1 cellular context compared by ENCODE assay signal in the genomic region with DNA sequence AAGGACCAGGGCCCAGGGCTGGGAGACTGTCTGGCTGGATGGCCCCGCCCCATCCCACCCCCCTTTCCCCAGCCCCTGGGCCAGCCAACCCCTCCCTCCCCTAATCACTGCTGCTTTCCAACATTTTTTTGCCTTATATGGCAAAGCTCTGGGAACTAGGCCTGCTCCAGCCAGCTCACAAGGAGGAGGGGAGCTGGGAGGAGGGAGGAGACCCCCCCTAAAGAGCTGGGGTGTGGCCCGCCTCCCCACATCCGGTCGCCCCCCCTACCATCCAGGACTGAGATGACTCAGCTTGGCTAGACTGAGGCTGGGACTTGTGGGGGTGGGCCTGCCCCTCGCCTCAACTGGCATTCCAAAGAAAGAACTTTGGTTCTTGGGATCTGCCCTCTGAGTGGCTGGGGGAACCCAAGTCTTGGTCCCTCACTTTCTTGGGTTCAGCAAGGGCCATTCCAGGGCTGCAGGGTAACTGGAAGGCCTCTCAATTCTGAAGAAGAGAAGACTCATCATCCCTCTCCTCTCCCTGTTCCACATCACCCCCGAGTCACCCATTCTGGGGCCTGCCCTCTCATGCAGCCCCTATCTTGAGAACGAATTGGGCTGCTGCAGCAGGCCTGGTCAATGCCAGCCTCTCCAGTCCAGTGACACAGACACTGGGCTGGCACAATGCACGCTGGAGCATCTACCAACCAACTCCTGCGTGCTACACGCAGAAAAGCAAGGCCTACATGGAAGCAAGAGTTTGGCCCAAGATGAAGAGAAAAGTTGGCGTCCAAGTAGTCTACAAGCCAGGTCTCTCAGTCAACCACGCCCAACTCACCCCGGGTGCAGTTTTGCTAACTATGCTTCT.
TF ChIP-seq lines count a peak whose summit lies in the region.

No MANE protein-coding gene starts in this region.

TF ChIP-seq in K562, 482 proteins besides CTCF, POLR2A, EP300 and RAD21 (continues in another document):
- TF ChIP-seq, protein P1, sequence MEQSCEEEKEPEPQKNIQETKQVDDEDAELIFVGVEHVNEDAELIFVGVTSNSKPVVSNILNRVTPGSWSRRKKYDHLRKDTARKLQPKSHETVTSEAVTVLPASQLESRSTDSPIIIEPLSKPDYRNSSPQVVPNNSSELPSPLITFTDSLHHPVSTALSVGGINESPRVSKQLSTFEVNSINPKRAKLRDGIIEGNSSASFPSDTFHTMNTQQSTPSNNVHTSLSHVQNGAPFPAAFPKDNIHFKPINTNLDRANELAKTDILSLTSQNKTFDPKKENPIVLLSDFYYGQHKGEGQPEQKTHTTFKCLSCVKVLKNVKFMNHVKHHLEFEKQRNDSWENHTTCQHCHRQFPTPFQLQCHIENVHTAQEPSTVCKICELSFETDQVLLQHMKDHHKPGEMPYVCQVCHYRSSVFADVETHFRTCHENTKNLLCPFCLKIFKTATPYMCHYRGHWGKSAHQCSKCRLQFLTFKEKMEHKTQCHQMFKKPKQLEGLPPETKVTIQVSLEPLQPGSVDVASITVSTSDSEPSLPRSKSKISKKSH (CRISPR knock-in tag; IDR thresholded peaks at IDR 0.05), result no peak
- TF ChIP-seq ZC3H4 (CRISPR knock-in tag; IDR thresholded peaks at IDR 0.05; ENCODE audit: borderline replicate concordance) (no peak), ETS2 (tag; IDR thresholded peaks at IDR 0.05; ENCODE audit: borderline replicate concordance, poor library complexity, severe bottlenecking) (no peak), ILK (tag; IDR thresholded peaks at IDR 0.05; ENCODE audit: borderline replicate concordance, low read depth) (no peak), PPARD (CRISPR knock-in tag; IDR thresholded peaks at IDR 0.05) (no peak), NR3C1 (CRISPR knock-in tag; IDR thresholded peaks at IDR 0.05) (no peak), MEF2A (IDR thresholded peaks at IDR 0.05; ENCODE audit: control insufficient read depth, low read depth, low read length) (no peak), SETDB1 (IDR thresholded peaks at IDR 0.05; ENCODE audit: low read length) (no peak), ZNF77 (CRISPR knock-in tag; IDR thresholded peaks at IDR 0.05) (no peak), ZNF184 (CRISPR knock-in tag; IDR thresholded peaks at IDR 0.05) (no peak), ZNF561 (CRISPR knock-in tag; conservative IDR thresholded peaks at IDR 0.05) (no peak), JUN (IDR thresholded peaks at IDR 0.05; ENCODE audit: borderline replicate concordance, low read depth, low read length) (peak; percentile 42; the same call in 1 of the 2 replicates), JUN (CRISPR knock-in tag; IDR thresholded peaks at IDR 0.05; ENCODE audit: borderline replicate concordance) (no peak), TOE1 (IDR thresholded peaks at IDR 0.05; ENCODE audit: borderline replicate concordance) (no peak), TOE1 (CRISPR knock-in tag; IDR thresholded peaks at IDR 0.05; ENCODE audit: borderline replicate concordance, low read depth) (no peak)
- TF ChIP-seq, protein P2, sequence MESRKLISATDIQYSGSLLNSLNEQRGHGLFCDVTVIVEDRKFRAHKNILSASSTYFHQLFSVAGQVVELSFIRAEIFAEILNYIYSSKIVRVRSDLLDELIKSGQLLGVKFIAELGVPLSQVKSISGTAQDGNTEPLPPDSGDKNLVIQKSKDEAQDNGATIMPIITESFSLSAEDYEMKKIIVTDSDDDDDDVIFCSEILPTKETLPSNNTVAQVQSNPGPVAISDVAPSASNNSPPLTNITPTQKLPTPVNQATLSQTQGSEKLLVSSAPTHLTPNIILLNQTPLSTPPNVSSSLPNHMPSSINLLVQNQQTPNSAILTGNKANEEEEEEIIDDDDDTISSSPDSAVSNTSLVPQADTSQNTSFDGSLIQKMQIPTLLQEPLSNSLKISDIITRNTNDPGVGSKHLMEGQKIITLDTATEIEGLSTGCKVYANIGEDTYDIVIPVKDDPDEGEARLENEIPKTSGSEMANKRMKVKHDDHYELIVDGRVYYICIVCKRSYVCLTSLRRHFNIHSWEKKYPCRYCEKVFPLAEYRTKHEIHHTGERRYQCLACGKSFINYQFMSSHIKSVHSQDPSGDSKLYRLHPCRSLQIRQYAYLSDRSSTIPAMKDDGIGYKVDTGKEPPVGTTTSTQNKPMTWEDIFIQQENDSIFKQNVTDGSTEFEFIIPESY (CRISPR knock-in tag; IDR thresholded peaks at IDR 0.05), result no peak
- TF ChIP-seq, protein P3, sequence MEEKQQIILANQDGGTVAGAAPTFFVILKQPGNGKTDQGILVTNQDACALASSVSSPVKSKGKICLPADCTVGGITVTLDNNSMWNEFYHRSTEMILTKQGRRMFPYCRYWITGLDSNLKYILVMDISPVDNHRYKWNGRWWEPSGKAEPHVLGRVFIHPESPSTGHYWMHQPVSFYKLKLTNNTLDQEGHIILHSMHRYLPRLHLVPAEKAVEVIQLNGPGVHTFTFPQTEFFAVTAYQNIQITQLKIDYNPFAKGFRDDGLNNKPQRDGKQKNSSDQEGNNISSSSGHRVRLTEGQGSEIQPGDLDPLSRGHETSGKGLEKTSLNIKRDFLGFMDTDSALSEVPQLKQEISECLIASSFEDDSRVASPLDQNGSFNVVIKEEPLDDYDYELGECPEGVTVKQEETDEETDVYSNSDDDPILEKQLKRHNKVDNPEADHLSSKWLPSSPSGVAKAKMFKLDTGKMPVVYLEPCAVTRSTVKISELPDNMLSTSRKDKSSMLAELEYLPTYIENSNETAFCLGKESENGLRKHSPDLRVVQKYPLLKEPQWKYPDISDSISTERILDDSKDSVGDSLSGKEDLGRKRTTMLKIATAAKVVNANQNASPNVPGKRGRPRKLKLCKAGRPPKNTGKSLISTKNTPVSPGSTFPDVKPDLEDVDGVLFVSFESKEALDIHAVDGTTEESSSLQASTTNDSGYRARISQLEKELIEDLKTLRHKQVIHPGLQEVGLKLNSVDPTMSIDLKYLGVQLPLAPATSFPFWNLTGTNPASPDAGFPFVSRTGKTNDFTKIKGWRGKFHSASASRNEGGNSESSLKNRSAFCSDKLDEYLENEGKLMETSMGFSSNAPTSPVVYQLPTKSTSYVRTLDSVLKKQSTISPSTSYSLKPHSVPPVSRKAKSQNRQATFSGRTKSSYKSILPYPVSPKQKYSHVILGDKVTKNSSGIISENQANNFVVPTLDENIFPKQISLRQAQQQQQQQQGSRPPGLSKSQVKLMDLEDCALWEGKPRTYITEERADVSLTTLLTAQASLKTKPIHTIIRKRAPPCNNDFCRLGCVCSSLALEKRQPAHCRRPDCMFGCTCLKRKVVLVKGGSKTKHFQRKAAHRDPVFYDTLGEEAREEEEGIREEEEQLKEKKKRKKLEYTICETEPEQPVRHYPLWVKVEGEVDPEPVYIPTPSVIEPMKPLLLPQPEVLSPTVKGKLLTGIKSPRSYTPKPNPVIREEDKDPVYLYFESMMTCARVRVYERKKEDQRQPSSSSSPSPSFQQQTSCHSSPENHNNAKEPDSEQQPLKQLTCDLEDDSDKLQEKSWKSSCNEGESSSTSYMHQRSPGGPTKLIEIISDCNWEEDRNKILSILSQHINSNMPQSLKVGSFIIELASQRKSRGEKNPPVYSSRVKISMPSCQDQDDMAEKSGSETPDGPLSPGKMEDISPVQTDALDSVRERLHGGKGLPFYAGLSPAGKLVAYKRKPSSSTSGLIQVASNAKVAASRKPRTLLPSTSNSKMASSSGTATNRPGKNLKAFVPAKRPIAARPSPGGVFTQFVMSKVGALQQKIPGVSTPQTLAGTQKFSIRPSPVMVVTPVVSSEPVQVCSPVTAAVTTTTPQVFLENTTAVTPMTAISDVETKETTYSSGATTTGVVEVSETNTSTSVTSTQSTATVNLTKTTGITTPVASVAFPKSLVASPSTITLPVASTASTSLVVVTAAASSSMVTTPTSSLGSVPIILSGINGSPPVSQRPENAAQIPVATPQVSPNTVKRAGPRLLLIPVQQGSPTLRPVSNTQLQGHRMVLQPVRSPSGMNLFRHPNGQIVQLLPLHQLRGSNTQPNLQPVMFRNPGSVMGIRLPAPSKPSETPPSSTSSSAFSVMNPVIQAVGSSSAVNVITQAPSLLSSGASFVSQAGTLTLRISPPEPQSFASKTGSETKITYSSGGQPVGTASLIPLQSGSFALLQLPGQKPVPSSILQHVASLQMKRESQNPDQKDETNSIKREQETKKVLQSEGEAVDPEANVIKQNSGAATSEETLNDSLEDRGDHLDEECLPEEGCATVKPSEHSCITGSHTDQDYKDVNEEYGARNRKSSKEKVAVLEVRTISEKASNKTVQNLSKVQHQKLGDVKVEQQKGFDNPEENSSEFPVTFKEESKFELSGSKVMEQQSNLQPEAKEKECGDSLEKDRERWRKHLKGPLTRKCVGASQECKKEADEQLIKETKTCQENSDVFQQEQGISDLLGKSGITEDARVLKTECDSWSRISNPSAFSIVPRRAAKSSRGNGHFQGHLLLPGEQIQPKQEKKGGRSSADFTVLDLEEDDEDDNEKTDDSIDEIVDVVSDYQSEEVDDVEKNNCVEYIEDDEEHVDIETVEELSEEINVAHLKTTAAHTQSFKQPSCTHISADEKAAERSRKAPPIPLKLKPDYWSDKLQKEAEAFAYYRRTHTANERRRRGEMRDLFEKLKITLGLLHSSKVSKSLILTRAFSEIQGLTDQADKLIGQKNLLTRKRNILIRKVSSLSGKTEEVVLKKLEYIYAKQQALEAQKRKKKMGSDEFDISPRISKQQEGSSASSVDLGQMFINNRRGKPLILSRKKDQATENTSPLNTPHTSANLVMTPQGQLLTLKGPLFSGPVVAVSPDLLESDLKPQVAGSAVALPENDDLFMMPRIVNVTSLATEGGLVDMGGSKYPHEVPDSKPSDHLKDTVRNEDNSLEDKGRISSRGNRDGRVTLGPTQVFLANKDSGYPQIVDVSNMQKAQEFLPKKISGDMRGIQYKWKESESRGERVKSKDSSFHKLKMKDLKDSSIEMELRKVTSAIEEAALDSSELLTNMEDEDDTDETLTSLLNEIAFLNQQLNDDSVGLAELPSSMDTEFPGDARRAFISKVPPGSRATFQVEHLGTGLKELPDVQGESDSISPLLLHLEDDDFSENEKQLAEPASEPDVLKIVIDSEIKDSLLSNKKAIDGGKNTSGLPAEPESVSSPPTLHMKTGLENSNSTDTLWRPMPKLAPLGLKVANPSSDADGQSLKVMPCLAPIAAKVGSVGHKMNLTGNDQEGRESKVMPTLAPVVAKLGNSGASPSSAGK (IDR thresholded peaks at IDR 0.05), result no peak
- TF ChIP-seq, protein P4, sequence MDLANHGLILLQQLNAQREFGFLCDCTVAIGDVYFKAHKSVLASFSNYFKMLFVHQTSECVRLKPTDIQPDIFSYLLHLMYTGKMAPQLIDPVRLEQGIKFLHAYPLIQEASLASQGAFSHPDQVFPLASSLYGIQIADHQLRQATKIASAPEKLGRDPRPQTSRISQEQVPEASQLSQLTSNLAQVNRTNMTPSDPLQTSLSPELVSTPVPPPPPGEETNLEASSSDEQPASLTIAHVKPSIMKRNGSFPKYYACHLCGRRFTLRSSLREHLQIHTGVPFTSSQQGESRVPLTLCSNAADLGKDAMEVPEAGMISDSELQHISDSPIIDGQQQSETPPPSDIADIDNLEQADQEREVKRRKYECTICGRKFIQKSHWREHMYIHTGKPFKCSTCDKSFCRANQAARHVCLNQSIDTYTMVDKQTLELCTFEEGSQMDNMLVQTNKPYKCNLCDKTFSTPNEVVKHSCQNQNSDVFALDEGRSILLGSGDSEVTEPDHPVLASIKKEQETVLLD (IDR thresholded peaks at IDR 0.05), result no peak
- TF ChIP-seq, protein P5, sequence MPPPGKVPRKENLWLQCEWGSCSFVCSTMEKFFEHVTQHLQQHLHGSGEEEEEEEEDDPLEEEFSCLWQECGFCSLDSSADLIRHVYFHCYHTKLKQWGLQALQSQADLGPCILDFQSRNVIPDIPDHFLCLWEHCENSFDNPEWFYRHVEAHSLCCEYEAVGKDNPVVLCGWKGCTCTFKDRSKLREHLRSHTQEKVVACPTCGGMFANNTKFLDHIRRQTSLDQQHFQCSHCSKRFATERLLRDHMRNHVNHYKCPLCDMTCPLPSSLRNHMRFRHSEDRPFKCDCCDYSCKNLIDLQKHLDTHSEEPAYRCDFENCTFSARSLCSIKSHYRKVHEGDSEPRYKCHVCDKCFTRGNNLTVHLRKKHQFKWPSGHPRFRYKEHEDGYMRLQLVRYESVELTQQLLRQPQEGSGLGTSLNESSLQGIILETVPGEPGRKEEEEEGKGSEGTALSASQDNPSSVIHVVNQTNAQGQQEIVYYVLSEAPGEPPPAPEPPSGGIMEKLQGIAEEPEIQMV (tag; conservative IDR thresholded peaks at IDR 0.05; ENCODE audit: low read depth), result no peak
- TF ChIP-seq, protein P6, sequence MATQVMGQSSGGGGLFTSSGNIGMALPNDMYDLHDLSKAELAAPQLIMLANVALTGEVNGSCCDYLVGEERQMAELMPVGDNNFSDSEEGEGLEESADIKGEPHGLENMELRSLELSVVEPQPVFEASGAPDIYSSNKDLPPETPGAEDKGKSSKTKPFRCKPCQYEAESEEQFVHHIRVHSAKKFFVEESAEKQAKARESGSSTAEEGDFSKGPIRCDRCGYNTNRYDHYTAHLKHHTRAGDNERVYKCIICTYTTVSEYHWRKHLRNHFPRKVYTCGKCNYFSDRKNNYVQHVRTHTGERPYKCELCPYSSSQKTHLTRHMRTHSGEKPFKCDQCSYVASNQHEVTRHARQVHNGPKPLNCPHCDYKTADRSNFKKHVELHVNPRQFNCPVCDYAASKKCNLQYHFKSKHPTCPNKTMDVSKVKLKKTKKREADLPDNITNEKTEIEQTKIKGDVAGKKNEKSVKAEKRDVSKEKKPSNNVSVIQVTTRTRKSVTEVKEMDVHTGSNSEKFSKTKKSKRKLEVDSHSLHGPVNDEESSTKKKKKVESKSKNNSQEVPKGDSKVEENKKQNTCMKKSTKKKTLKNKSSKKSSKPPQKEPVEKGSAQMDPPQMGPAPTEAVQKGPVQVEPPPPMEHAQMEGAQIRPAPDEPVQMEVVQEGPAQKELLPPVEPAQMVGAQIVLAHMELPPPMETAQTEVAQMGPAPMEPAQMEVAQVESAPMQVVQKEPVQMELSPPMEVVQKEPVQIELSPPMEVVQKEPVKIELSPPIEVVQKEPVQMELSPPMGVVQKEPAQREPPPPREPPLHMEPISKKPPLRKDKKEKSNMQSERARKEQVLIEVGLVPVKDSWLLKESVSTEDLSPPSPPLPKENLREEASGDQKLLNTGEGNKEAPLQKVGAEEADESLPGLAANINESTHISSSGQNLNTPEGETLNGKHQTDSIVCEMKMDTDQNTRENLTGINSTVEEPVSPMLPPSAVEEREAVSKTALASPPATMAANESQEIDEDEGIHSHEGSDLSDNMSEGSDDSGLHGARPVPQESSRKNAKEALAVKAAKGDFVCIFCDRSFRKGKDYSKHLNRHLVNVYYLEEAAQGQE (CRISPR knock-in tag; IDR thresholded peaks at IDR 0.05; ENCODE audit: low read depth), result no peak
- TF ChIP-seq, protein P7, sequence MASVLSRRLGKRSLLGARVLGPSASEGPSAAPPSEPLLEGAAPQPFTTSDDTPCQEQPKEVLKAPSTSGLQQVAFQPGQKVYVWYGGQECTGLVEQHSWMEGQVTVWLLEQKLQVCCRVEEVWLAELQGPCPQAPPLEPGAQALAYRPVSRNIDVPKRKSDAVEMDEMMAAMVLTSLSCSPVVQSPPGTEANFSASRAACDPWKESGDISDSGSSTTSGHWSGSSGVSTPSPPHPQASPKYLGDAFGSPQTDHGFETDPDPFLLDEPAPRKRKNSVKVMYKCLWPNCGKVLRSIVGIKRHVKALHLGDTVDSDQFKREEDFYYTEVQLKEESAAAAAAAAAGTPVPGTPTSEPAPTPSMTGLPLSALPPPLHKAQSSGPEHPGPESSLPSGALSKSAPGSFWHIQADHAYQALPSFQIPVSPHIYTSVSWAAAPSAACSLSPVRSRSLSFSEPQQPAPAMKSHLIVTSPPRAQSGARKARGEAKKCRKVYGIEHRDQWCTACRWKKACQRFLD (CRISPR knock-in tag; IDR thresholded peaks at IDR 0.05), result no peak
- TF ChIP-seq, protein P8, sequence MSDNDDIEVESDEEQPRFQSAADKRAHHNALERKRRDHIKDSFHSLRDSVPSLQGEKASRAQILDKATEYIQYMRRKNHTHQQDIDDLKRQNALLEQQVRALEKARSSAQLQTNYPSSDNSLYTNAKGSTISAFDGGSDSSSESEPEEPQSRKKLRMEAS (CRISPR knock-in tag; IDR thresholded peaks at IDR 0.05), result no peak
- TF ChIP-seq, protein P9, sequence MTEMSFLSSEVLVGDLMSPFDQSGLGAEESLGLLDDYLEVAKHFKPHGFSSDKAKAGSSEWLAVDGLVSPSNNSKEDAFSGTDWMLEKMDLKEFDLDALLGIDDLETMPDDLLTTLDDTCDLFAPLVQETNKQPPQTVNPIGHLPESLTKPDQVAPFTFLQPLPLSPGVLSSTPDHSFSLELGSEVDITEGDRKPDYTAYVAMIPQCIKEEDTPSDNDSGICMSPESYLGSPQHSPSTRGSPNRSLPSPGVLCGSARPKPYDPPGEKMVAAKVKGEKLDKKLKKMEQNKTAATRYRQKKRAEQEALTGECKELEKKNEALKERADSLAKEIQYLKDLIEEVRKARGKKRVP (CRISPR knock-in tag; IDR thresholded peaks at IDR 0.05), result no peak
